Comparison of ENCODE assay signal across 16 cellular contexts in genomic region chr2:31227110-31227509, GRCh38. TPM values are rescaled to one million over a fixed set of nuclear protein-coding genes. Genes with fewer than 3 reads are reported as not detected.
"Had no signal": no experiment of that assay in that cellular context is flagged by ENCODE, and none has a peak within 500 bp of the region (broad histone marks: within the 10 kb centered on the region; RNA-seq: fewer than 3 reads in every experiment).

No MANE protein-coding gene starts in this region.

- H3K4me3 Mint-ChIP-seq: activated CD4-positive, alpha-beta T cell treated with anti-CD3 and anti-CD28 coated beads, Interleukin-2, amount 10 ng/mL, durations not matched to agents 24 days and 14 days; activated T-helper 1 cell treated with anti-CD3 and anti-CD28 coated beads, Interleukin-12 subunit alpha, Interleukin-12 subunit beta, Interleukin-2, Interleukin-4 antibody, amounts not matched to agents 30 ng/mL and 10 ng/mL and 1 ng/mL, durations not matched to agents 14 hours and 24 hours and 36 hours; effector memory CD8-positive, alpha-beta T cell; nephron progenitor cell had no signal

- H3K9me3 Mint-ChIP-seq: activated CD4-positive, alpha-beta T cell treated with anti-CD3 and anti-CD28 coated beads, Interleukin-2, amount 10 ng/mL, durations not matched to agents 24 days and 14 days; activated T-helper 1 cell treated with anti-CD3 and anti-CD28 coated beads, Interleukin-12 subunit alpha, Interleukin-12 subunit beta, Interleukin-2, Interleukin-4 antibody, amounts not matched to agents 30 ng/mL and 10 ng/mL and 1 ng/mL, durations not matched to agents 14 hours and 24 hours and 36 hours; effector memory CD8-positive, alpha-beta T cell; nephron progenitor cell had no signal

- H3K36me3 ChIP-seq: right lobe of liver, stomach, thoracic aorta had no signal

- DNase-seq: activated CD4-positive, alpha-beta T cell treated with anti-CD3 and anti-CD28 coated beads, Interleukin-2, amount 10 ng/mL, durations not matched to agents 24 days and 14 days; activated CD4-positive, CD25-positive, alpha-beta regulatory T cell; anterior cingulate cortex; dermis blood vessel endothelial cell; effector memory CD8-positive, alpha-beta T cell; erythroblast; islet precursor cell; mesendoderm; nephron progenitor cell; occipital lobe; psoas muscle; stomach had no signal

- H3K27ac ChIP-seq: hepatocyte, psoas muscle, right lobe of liver, stomach, thoracic aorta had no signal

- H3K4me3 ChIP-seq: hepatocyte, psoas muscle, right lobe of liver, stomach, thoracic aorta had no signal

- ATAC-seq: effector memory CD8-positive, alpha-beta T cell; psoas muscle; right lobe of liver had no signal

- H3K4me1 ChIP-seq: psoas muscle, right lobe of liver, stomach had no signal

- H3K27me3 ChIP-seq: right lobe of liver had no signal

- H3K4me1 Mint-ChIP-seq: activated CD4-positive, alpha-beta T cell treated with anti-CD3 and anti-CD28 coated beads, Interleukin-2, amount 10 ng/mL, durations not matched to agents 24 days and 14 days; nephron progenitor cell had no signal

- H3K79me2 ChIP-seq: hepatocyte had no signal

- H2AFZ ChIP-seq: hepatocyte had no signal

- H3K4me2 ChIP-seq: hepatocyte had no signal

- H3K27ac Mint-ChIP-seq: activated CD4-positive, alpha-beta T cell treated with anti-CD3 and anti-CD28 coated beads, Interleukin-2, amount 10 ng/mL, durations not matched to agents 24 days and 14 days; activated T-helper 1 cell treated with anti-CD3 and anti-CD28 coated beads, Interleukin-12 subunit alpha, Interleukin-12 subunit beta, Interleukin-2, Interleukin-4 antibody, amounts not matched to agents 30 ng/mL and 10 ng/mL and 1 ng/mL, durations not matched to agents 14 hours and 24 hours and 36 hours; effector memory CD8-positive, alpha-beta T cell; nephron progenitor cell had no signal

- H3K9me3 ChIP-seq: psoas muscle, right lobe of liver, stomach, thoracic aorta had no signal

RNA-seq across cellular contexts. Expression of gene CAPN14, which starts 9.8 kb away (rescaled TPM):
- total RNA-seq: dermis blood vessel endothelial cell had no signal
